Comparison of ENCODE assay signal across 7 cellular contexts in the genomic region with DNA sequence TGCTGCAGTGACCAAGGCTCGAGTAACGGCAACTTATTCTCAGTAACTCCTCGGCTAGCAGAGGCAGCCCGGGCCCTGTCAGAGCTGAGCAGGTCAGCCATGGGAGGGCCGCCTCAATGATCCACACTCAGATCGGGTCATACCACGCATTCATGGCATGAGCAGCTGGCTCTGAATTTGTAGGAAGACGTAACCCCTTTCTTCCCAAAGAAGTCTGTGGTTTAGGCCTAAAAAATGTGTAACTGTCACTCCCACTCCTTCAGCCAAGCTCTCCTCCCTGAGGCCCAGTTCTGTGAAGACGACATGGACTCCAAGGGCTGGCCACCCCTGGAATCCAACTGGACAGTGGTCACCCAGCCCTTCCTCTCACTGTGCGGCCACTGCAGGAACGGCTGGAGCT. TPM values are rescaled to one million over a fixed set of nuclear protein-coding genes. Genes with fewer than 3 reads are reported as not detected.
DNase-seq lines count a peak whose midpoint lies in the region; ATAC-seq and TF ChIP-seq lines count a peak whose summit lies in the region.

No MANE protein-coding gene starts in this region.

- H3K27ac Mint-ChIP-seq in CD14-positive monocyte: peak overlapping the region in 1 of 7 donors; percentile 51

- H3K9me3 ChIP-seq in PC-9 (ENCODE audit: insufficient read depth, low read depth) (no peaks in the 10 kb centered on the region), tibial nerve (no peaks in the 10 kb centered on the region)

- H3K4me1 ChIP-seq in PC-9 (replicated peaks; ENCODE audit: insufficient read depth) (peaks cover 34% of the 10 kb centered on the region), tibial nerve (peaks cover 0 to 81% (median 59%) of the 10 kb centered on the region in 4 donors)

- H3K79me2 ChIP-seq in PC-9 (ENCODE audit: low read depth): no peaks in the 10 kb centered on the region

- H3K9me3 Mint-ChIP-seq in CD14-positive monocyte: no peaks in the 10 kb centered on the region

- H3K27ac ChIP-seq in PC-9 (peak overlapping the region; percentile 85), tibial nerve (peak overlapping the region; percentile 90 to 99 (median 94))

- H3K4me3 Mint-ChIP-seq in CD14-positive monocyte: no peak overlapping the region

- H2AFZ ChIP-seq in PC-9: no peak overlapping the region

- peak in 1 of 2 donors; percentile 0 for TF ChIP-seq POLR2A in tibial nerve (IDR thresholded peaks at IDR 0.05)

- DNase-seq in PC-9 (no peak), dedifferentiated amniotic fluid mesenchymal stem cell (ENCODE audit: extremely low spot score) (peak; percentile 73), mesenteric fat pad (ENCODE audit: low spot score) (peak; percentile 68), tibial nerve (ENCODE audit: low spot score in 2 of 2) (no peak), NCI-H1694 (lab: John Stamatoyannopoulos, UW) (no peak), CD14-positive monocyte (ENCODE audit: low spot score) (no peak)

- H3K27me3 ChIP-seq in PC-9 (ENCODE audit: insufficient read depth, low read depth): no peaks in the 10 kb centered on the region
- no peaks in the 10 kb centered on the region for H3K27me3 ChIP-seq in tibial nerve

- H3K36me3 Mint-ChIP-seq in CD14-positive monocyte: peaks cover 28 to 35% of the 10 kb centered on the region in 2 donors

- TF ChIP-seq EP300 in tibial nerve (IDR thresholded peaks at IDR 0.05): no peak

- H3K27me3 Mint-ChIP-seq in CD14-positive monocyte (ENCODE audit: low read depth in 3 of 3): peaks cover 0 to 4% (median 2%) of the 10 kb centered on the region in 3 donors

- no peaks in the 10 kb centered on the region for H3K9me2 ChIP-seq in PC-9 (ENCODE audit: insufficient read depth)

- no peak for ATAC-seq in GM21360 (IDR thresholded peaks at IDR 0.05; ENCODE audit: unreplicated experiment)

- peak overlapping the region; percentile 80 for H3K4me2 ChIP-seq in PC-9

- CTCF ChIA-PET in PC-9 (lab: Charles Lee): no interaction called here

- TSS peak; percentile 75 for BruUV-seq in PC-9 (replicated peaks; lab: Mats Ljungman, UMichigan)

- intact Hi-C loops in PC-9 (cut with micrococcal nuclease; ENCODE audit: unreplicated experiment): no loop called here
- intact Hi-C loops in CD14-positive monocyte (cut with micrococcal nuclease): no loop called here

- H3K4me3 ChIP-seq in PC-9 (peak overlapping the region; percentile 5; the same call in 1 of the 2 replicates), tibial nerve (peak overlapping the region in 2 of 4 donors; percentile 37 to 56)

- no peaks in the 10 kb centered on the region for H4K20me1 ChIP-seq in PC-9 (ENCODE audit: insufficient read depth)

- WGBS in tibial nerve, 2 donors: 29 to 32% methylated on average over 11 of the region's 11 CpGs

- no peak for TF ChIP-seq CTCF in PC-9 (conservative IDR thresholded peaks at IDR 0.05)
- TF ChIP-seq CTCF in tibial nerve (IDR thresholded peaks at IDR 0.05): no peak
- no peak for TF ChIP-seq CTCF in CD14-positive monocyte (IDR thresholded peaks at IDR 0.05)

- H3K4me1 Mint-ChIP-seq in CD14-positive monocyte: peaks cover 5% of the 10 kb centered on the region

- H3K36me3 ChIP-seq in PC-9 (ENCODE audit: low read depth): no peaks in the 10 kb centered on the region; the same call in 1 of the 2 replicates
- peaks cover 0 to 11% (median 0%) of the 10 kb centered on the region in 3 donors for H3K36me3 ChIP-seq in tibial nerve

- peaks cover 31% of the 10 kb centered on the region for H3F3A ChIP-seq in PC-9 (ENCODE audit: insufficient read depth, low read depth)

- POLR2A ChIA-PET in PC-9 (lab: Charles Lee; ENCODE audit: unreplicated experiment): no interaction called here

RNA-seq across cellular contexts. Expression of gene PPP2R1B, which starts 30.0 kb away (rescaled TPM):
- total RNA-seq in PC-9 (2021) (28.9 and 36.4 TPM in 2 replicates), mesenteric fat pad (239 TPM), tibial nerve (10 to 100 TPM; 20.8 to 41.4 (median 25.1) TPM)
- 10 to 100 TPM; 11.2 to 16.9 TPM for polyA plus RNA-seq in CD14-positive monocyte

Comparison
In these comparisons a context has a peak if more than half of its experiments do, and no peak if none do; other contexts are left out.
1. DNase-seq: peak in dedifferentiated amniotic fluid mesenchymal stem cell (single experiment) and mesenteric fat pad (single experiment); none in PC-9 (0 of 2), tibial nerve (0 of 2), NCI-H1694 (single experiment) and CD14-positive monocyte (single experiment).